Comparison of ENCODE assay signal across 1 cellular context in genomic region chr18:2325308-2325849, GRCh38.
TF ChIP-seq lines count a peak whose summit lies in the region.

No MANE protein-coding gene starts in this region.

TF ChIP-seq in K562, 482 proteins besides CTCF, POLR2A, EP300 and RAD21 (continued from another document and continues in another):
- TF ChIP-seq ZBTB40 (IDR thresholded peaks at IDR 0.05): peak; percentile 51; the same call in 1 of the 2 replicates
- no peak for TF ChIP-seq ZBTB40 (CRISPR knock-in tag; IDR thresholded peaks at IDR 0.05)
- peak; percentile 85 for TF ChIP-seq MYBL2 (IDR thresholded peaks at IDR 0.05; ENCODE audit: low read depth)
- TF ChIP-seq MYBL2 (CRISPR knock-in tag; IDR thresholded peaks at IDR 0.05; ENCODE audit: borderline replicate concordance): no peak
- TF ChIP-seq RNF2 (IDR thresholded peaks at IDR 0.05): peak; percentile 92
- TF ChIP-seq KDM1A (IDR thresholded peaks at IDR 0.05): peak; percentile 87 to 92
- TF ChIP-seq CBX3 (IDR thresholded peaks at IDR 0.05; ENCODE audit: borderline replicate concordance in 1 of 2, low read length in 2 of 2): peak in 1 of 2 experiments; percentile 95; a peak in 2 of 3 replicates
- TF ChIP-seq MTA3 (IDR thresholded peaks at IDR 0.05; ENCODE audit: borderline replicate concordance): peak; percentile 78
- TF ChIP-seq ZNF717 (CRISPR knock-in tag; IDR thresholded peaks at IDR 0.05): no peak
- TF ChIP-seq ZC3H11A (IDR thresholded peaks at IDR 0.05; ENCODE audit: low read depth, low read length): no peak
- 0 out of 2 replicates have a peak, but pooled peaks have one; percentile 27 for TF ChIP-seq NFXL1 (CRISPR knock-in tag; IDR thresholded peaks at IDR 0.05)
- peak; percentile 89 for TF ChIP-seq SOX6 (IDR thresholded peaks at IDR 0.05)
- TF ChIP-seq HDAC3 (IDR thresholded peaks at IDR 0.05; ENCODE audit: borderline replicate concordance, partially characterized antibody): peak; percentile 53
- no peak for TF ChIP-seq ZC3H8 (IDR thresholded peaks at IDR 0.05)
- peak; percentile 42 to 93; a peak in 3 of 4 replicates for TF ChIP-seq TBL1XR1 (IDR thresholded peaks at IDR 0.05; ENCODE audit: low read length in 2 of 2)
- TF ChIP-seq ZNF449 (CRISPR knock-in tag; IDR thresholded peaks at IDR 0.05): no peak
- TF ChIP-seq CBFA2T2 (conservative IDR thresholded peaks at IDR 0.05): peak; percentile 94
- no peak for TF ChIP-seq FOXK1 (CRISPR knock-in tag; IDR thresholded peaks at IDR 0.05; ENCODE audit: borderline replicate concordance)
- TF ChIP-seq C11orf30 (IDR thresholded peaks at IDR 0.05; ENCODE audit: low read depth): peak; percentile 65; the same call in 1 of the 2 replicates
- TF ChIP-seq NFIC (IDR thresholded peaks at IDR 0.05): peak; percentile 81
- no peak for TF ChIP-seq ZKSCAN3 (CRISPR knock-in tag; IDR thresholded peaks at IDR 0.05)
- TF ChIP-seq TARDBP (IDR thresholded peaks at IDR 0.05): no peak
- peak; percentile 3; the same call in 1 of the 2 replicates for TF ChIP-seq GABPA (tag; conservative IDR thresholded peaks at IDR 0.05; ENCODE audit: low read depth)
- peak; percentile 82 for TF ChIP-seq MAFG (tag; conservative IDR thresholded peaks at IDR 0.05)
- TF ChIP-seq TEAD2 (tag; IDR thresholded peaks at IDR 0.05): peak; percentile 96
- peak; percentile 97 for TF ChIP-seq KLF16 (IDR thresholded peaks at IDR 0.05)
- no peak for TF ChIP-seq TCF7L2 (IDR thresholded peaks at IDR 0.05; ENCODE audit: low read depth, low read length)
- TF ChIP-seq ZNF318 (IDR thresholded peaks at IDR 0.05; ENCODE audit: borderline replicate concordance in 1 of 2, low read depth in 1 of 2): no peak; a peak in 1 of 4 replicates
- TF ChIP-seq TEAD4 (IDR thresholded peaks at IDR 0.05; ENCODE audit: low read length): peak; percentile 97
- TF ChIP-seq TEAD4 (CRISPR knock-in tag; IDR thresholded peaks at IDR 0.05; ENCODE audit: borderline replicate concordance): 0 out of 2 replicates have a peak, but pooled peaks have one; percentile 58
- peak; percentile 72; the same call in 1 of the 2 replicates for TF ChIP-seq LARP7 (IDR thresholded peaks at IDR 0.05)
- no peak for TF ChIP-seq DIDO1 (tag; IDR thresholded peaks at IDR 0.05; ENCODE audit: low read depth)
- TF ChIP-seq PHTF2 (CRISPR knock-in tag; IDR thresholded peaks at IDR 0.05): no peak
- no peak for TF ChIP-seq HINFP (tag; conservative IDR thresholded peaks at IDR 0.05; ENCODE audit: low read depth)
- peak; percentile 95 for TF ChIP-seq CC2D1A (IDR thresholded peaks at IDR 0.05)
- peak; percentile 42; the same call in 1 of the 2 replicates for TF ChIP-seq ETV1 (tag; conservative IDR thresholded peaks at IDR 0.05; ENCODE audit: low read depth)
- no peak for TF ChIP-seq ZBTB8A (IDR thresholded peaks at IDR 0.05; ENCODE audit: partially characterized antibody)
- TF ChIP-seq MAFF (IDR thresholded peaks at IDR 0.05; ENCODE audit: low read length): peak; percentile 37; the same call in 1 of the 2 replicates
- TF ChIP-seq GABPB2 (CRISPR knock-in tag; conservative IDR thresholded peaks at IDR 0.05): no peak
- no peak for TF ChIP-seq ATF1 (CRISPR knock-in tag; IDR thresholded peaks at IDR 0.05)
- TF ChIP-seq ATF1 (tag; IDR thresholded peaks at IDR 0.05): peak; percentile 48; the same call in 1 of the 2 replicates
- peak; percentile 81; the same call in 1 of the 2 replicates for TF ChIP-seq THRB (CRISPR knock-in tag; conservative IDR thresholded peaks at IDR 0.05)
- TF ChIP-seq ZNF41 (CRISPR knock-in tag; conservative IDR thresholded peaks at IDR 0.05): no peak
